In the genomic region with DNA sequence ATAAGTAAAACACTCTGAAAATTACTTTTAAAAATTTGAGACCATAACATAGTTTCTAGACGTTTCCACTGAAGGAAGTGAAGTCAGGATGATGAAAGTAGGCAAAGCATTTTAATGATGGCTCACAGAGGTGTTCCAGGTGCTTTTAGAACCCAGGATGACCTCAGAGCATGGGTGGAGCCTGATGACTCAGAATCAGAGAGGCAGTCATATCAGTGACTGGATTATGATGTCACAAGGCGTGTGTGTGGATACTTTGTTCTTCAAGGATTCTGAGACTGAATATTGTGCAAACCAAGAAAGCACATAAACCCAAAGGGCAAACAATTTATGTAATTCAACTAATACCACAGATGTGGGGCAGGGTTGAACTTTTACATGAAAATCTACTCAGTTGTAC, we compare ENCODE assay signal across 8 cellular contexts.
A peak's percentile ranks its signal among the peaks of the same experiment; 100 is the strongest.
DNase-seq lines count a peak whose midpoint lies in the region; ATAC-seq, FAIRE-seq and TF ChIP-seq lines count a peak whose summit lies in the region.

No MANE protein-coding gene starts in this region.

- TF ChIP-seq CTCF in fibroblast of lung (conservative IDR thresholded peaks at IDR 0.05 in 1 of 2, IDR thresholded peaks at IDR 0.05 in 1 of 2; ENCODE audit: low read depth in 1 of 2, low read length in 2 of 2): no peak

- H4K20me1 ChIP-seq in fibroblast of lung (ENCODE audit: control insufficient read depth, extremely low read depth, insufficient read depth, low read length): no peaks in the 10 kb centered on the region

- ATAC-seq in HG02981 (IDR thresholded peaks at IDR 0.05; ENCODE audit: unreplicated experiment): peak; percentile 77
- ATAC-seq in GM19455 (IDR thresholded peaks at IDR 0.05; ENCODE audit: unreplicated experiment): no peak

- peaks cover 6% of the 10 kb centered on the region for H3K4me1 ChIP-seq in fibroblast of lung (ENCODE audit: control insufficient read depth, extremely low read depth, insufficient read depth, low read length)

- H3K27me3 ChIP-seq in fibroblast of lung (ENCODE audit: control insufficient read depth, insufficient read depth, low read length): no peaks in the 10 kb centered on the region

- no peak overlapping the region for H3K9ac ChIP-seq in fibroblast of lung (ENCODE audit: insufficient read depth, low read length)

- no peaks in the 10 kb centered on the region for H3K9me3 ChIP-seq in fibroblast of lung (ENCODE audit: control insufficient read depth, insufficient read depth, low read depth, low read length)

- DNase-seq in GM12892 (ENCODE audit: insufficient read length) (peak; percentile 11), fibroblast of lung (ENCODE audit: low read depth in 2 of 2) (peak; percentile 59 to 92), NCI-H1436 (lab: John Stamatoyannopoulos, UW) (no peak), GM03348 (ENCODE audit: low spot score) (no peak), middle frontal gyrus (ENCODE audit: extremely low spot score, low spot score) (no peak)
- peak; percentile 24 for DNase-seq in activated CD4-positive, alpha-beta T cell treated with anti-CD3 and anti-CD28 coated beads for 1 hour

- no peak overlapping the region for H3K4me3 ChIP-seq in fibroblast of lung (replicated peaks in 1 of 4; ENCODE audit: control extremely low read depth in 1 of 4, insufficient read depth in 1 of 4, low read depth in 3 of 4, low read length in 4 of 4)

- FAIRE-seq in GM12892 (lab: Jason Lieb, UNC): no peak

- no peak overlapping the region for H3K4me2 ChIP-seq in fibroblast of lung (ENCODE audit: extremely low read depth, insufficient read depth, low read length)

- TF ChIP-seq POLR2A in GM12892 (IDR thresholded peaks at IDR 0.05; ENCODE audit: low read depth, low read length): no peak

- no peaks in the 10 kb centered on the region for H3K36me3 ChIP-seq in fibroblast of lung (ENCODE audit: control insufficient read depth, insufficient read depth, low read length)

- no peak overlapping the region for H3K27ac ChIP-seq in fibroblast of lung (ENCODE audit: insufficient read depth, low read length)

- no peak overlapping the region for H2AFZ ChIP-seq in fibroblast of lung (ENCODE audit: low read length)

- H3K79me2 ChIP-seq in fibroblast of lung (ENCODE audit: control insufficient read depth, insufficient read depth, low read length): no peaks in the 10 kb centered on the region

Comparison
In these comparisons a context has a peak if more than half of its experiments do, and no peak if none do; other contexts are left out.
1. DNase-seq: peak in GM12892 (single experiment), activated CD4-positive, alpha-beta T cell treated with anti-CD3 and anti-CD28 coated beads for 1 hour (single experiment) and fibroblast of lung (2 of 2); none in NCI-H1436 (single experiment), GM03348 (single experiment) and middle frontal gyrus (single experiment).